In genomic region chr3:45554001-45554691, GRCh38 we compare ENCODE assay signal across 8 cellular contexts. TPM values are rescaled to one million over a fixed set of nuclear protein-coding genes. Genes with fewer than 3 reads are reported as not detected.
A peak's percentile ranks its signal among the peaks of the same experiment; 100 is the strongest.
DNase-seq lines count a peak whose midpoint lies in the region; ATAC-seq and TF ChIP-seq lines count a peak whose summit lies in the region.

No MANE protein-coding gene starts in this region.

- no peaks in the 10 kb centered on the region for H3K9me3 Mint-ChIP-seq in stimulated activated memory B cell treated with anti-CD40 and anti-IgM and Interleukin-4, amounts not matched to agents 10 μg/mL and 1 μg/mL and 100 μg/mL, for 72 hours

- ATAC-seq in Right ventricle myocardium superior (ENCODE audit: poor library complexity): peak; percentile 30
- ATAC-seq in stimulated activated memory B cell treated with anti-CD40 and anti-IgM and Interleukin-4, amounts not matched to agents 10 μg/mL and 1 μg/mL and 100 μg/mL, for 72 hours: peak; percentile 40

- POLR2A ChIA-PET in GM10248 (lab: Yijun Ruan, JAX): no interaction called here

- DNase-seq in GM10248 (ENCODE audit: extremely low spot score) (peak; percentile 66), HCEC 1CT (peak; percentile 68), NOMO-1 treated with DMSO at 0.1 percent for 48 hours (lab: John Stamatoyannopoulos, UW; ENCODE audit: unreplicated experiment) (peak; percentile 65), Right ventricle myocardium superior (peak; percentile 85)
- DNase-seq in stimulated activated CD4-positive, alpha-beta T cell treated with anti-CD3 and anti-CD28 coated beads, Interleukin-4, amount 100 ng/mL, for 4 hours: no peak
- no peak for DNase-seq in stimulated activated CD4-positive, alpha-beta T cell treated with anti-CD3 and anti-CD28 coated beads, Interleukin-4, amount 100 ng/mL, for 1 hour
- no peak for DNase-seq in activated CD4-positive, CD25-positive, alpha-beta regulatory T cell treated with anti-CD3 and anti-CD28 coated beads, Interleukin-2, amount 50 U/mL, for 72 hours

- peaks cover 26% of the 10 kb centered on the region for H3K4me1 Mint-ChIP-seq in stimulated activated memory B cell treated with anti-CD40 and anti-IgM and Interleukin-4, amounts not matched to agents 10 μg/mL and 1 μg/mL and 100 μg/mL, for 72 hours

- H3K4me3 Mint-ChIP-seq in stimulated activated memory B cell treated with anti-CD40 and anti-IgM and Interleukin-4, amounts not matched to agents 10 μg/mL and 1 μg/mL and 100 μg/mL, for 72 hours: no peak overlapping the region

- no peak for TF ChIP-seq CTCF in GM10248 (IDR thresholded peaks at IDR 0.05; ENCODE audit: control extremely low read depth, extremely low read depth, low read depth, missing control alignments)

- intact Hi-C loops in Right ventricle myocardium superior (cut with DNase I): no loop called here

- peak overlapping the region; percentile 29 for H3K27ac Mint-ChIP-seq in stimulated activated memory B cell treated with anti-CD40 and anti-IgM and Interleukin-4, amounts not matched to agents 10 μg/mL and 1 μg/mL and 100 μg/mL, for 72 hours

- H3K36me3 Mint-ChIP-seq in stimulated activated memory B cell treated with anti-CD40 and anti-IgM and Interleukin-4, amounts not matched to agents 10 μg/mL and 1 μg/mL and 100 μg/mL, for 72 hours: no peaks in the 10 kb centered on the region

- CTCF ChIA-PET in GM10248 (lab: Yijun Ruan, JAX): interaction anchor here (1.3 to 1.8 kb wide), 4 partner anchors 9 to 106 kb away, joined by 3 to 6 read pairs (median 4); partner anchors contain the start of gene LIMD1

- H3K27me3 Mint-ChIP-seq in stimulated activated memory B cell treated with anti-CD40 and anti-IgM and Interleukin-4, amounts not matched to agents 10 μg/mL and 1 μg/mL and 100 μg/mL, for 72 hours: no peaks in the 10 kb centered on the region

RNA-seq across cellular contexts. Expression of gene LIMD1, which starts 40.4 kb away (rescaled TPM):
- 31.9 TPM for total RNA-seq in Right ventricle myocardium superior

Comparison
In these comparisons a context has a peak if more than half of its experiments do, and no peak if none do; other contexts are left out.
1. DNase-seq: peak in GM10248 (single experiment), HCEC 1CT (single experiment), NOMO-1 treated with DMSO at 0.1 percent for 48 hours (single experiment) and Right ventricle myocardium superior (single experiment); none in stimulated activated CD4-positive, alpha-beta T cell treated with anti-CD3 and anti-CD28 coated beads, Interleukin-4, amount 100 ng/mL, for 4 hours (0 of 2), stimulated activated CD4-positive, alpha-beta T cell treated with anti-CD3 and anti-CD28 coated beads, Interleukin-4, amount 100 ng/mL, for 1 hour (single experiment) and activated CD4-positive, CD25-positive, alpha-beta regulatory T cell treated with anti-CD3 and anti-CD28 coated beads, Interleukin-2, amount 50 U/mL, for 72 hours (single experiment).